8 cellular contexts compared by ENCODE assay signal in genomic region chr3:53161820-53162671, GRCh38. TPM values are rescaled to one million over a fixed set of nuclear protein-coding genes. Genes with fewer than 3 reads are reported as not detected.
DNase-seq lines count a peak whose midpoint lies in the region; ATAC-seq and TF ChIP-seq lines count a peak whose summit lies in the region.

No MANE protein-coding gene starts in this region.

- H2AFZ ChIP-seq in trophoblast cell (ENCODE audit: insufficient read depth, low read length, poor library complexity), result no peak overlapping the region

- peaks cover 3% of the 10 kb centered on the region for H3K9me3 ChIP-seq in trophoblast cell (ENCODE audit: insufficient read depth, low read depth, low read length)

- no peak overlapping the region for H3K9ac ChIP-seq in trophoblast cell (ENCODE audit: low read length)

- no peak overlapping the region for H2BK12ac ChIP-seq in trophoblast cell (ENCODE audit: low read length)

- no peaks in the 10 kb centered on the region for H3K9me3 Mint-ChIP-seq in activated T-cell treated with anti-CD3 and anti-CD28 coated beads, Interleukin-2, amount 50 U/mL, for 24 hours

- H3K79me2 ChIP-seq in trophoblast cell (ENCODE audit: control insufficient read depth, insufficient read depth, low read length, poor library complexity), result peaks cover 5% of the 10 kb centered on the region

- H3K27me3 ChIP-seq in trophoblast cell (ENCODE audit: insufficient read depth, low read length), result peaks cover 3% of the 10 kb centered on the region

- no peak overlapping the region for H3K23ac ChIP-seq in trophoblast cell (ENCODE audit: low read length)

- TF ChIP-seq CTCF in fibroblast of villous mesenchyme (IDR thresholded peaks at IDR 0.05; ENCODE audit: insufficient read depth, low read depth, low read length), result no peak

- H3K4me3 Mint-ChIP-seq in activated T-cell treated with anti-CD3 and anti-CD28 coated beads, Interleukin-2, amount 50 U/mL, for 24 hours, result peak overlapping the region; percentile 87

- H3K4me3 ChIP-seq in fibroblast of villous mesenchyme (ENCODE audit: low read depth, low read length) (peak overlapping the region; percentile 89), trophoblast cell (ENCODE audit: low read depth, low read length) (peak overlapping the region; percentile 73)

- peaks cover 26% of the 10 kb centered on the region for H3K4me1 Mint-ChIP-seq in activated T-cell treated with anti-CD3 and anti-CD28 coated beads, Interleukin-2, amount 50 U/mL, for 24 hours (ENCODE audit: low read depth)

- no peak overlapping the region for H2BK5ac ChIP-seq in trophoblast cell (ENCODE audit: low read depth, low read length, poor library complexity)

- peaks cover 6% of the 10 kb centered on the region for H3K79me1 ChIP-seq in trophoblast cell (ENCODE audit: low read length)

- H3K36me3 Mint-ChIP-seq in activated T-cell treated with anti-CD3 and anti-CD28 coated beads, Interleukin-2, amount 50 U/mL, for 24 hours (ENCODE audit: low read depth), result no peaks in the 10 kb centered on the region

- H3K4me1 ChIP-seq in trophoblast cell (ENCODE audit: control insufficient read depth in 1 of 2, insufficient read depth in 2 of 2, low read length in 2 of 2), result peaks cover 4 to 15% of the 10 kb centered on the region in 2 experiments

- peak overlapping the region; percentile 64 for H3K18ac ChIP-seq in trophoblast cell (ENCODE audit: low read length)

- H3K4me2 ChIP-seq in trophoblast cell (ENCODE audit: low read length), result peak overlapping the region; percentile 91

- peak overlapping the region; percentile 87 for H3K27ac Mint-ChIP-seq in activated T-cell treated with anti-CD3 and anti-CD28 coated beads, Interleukin-2, amount 50 U/mL, for 24 hours

- no peaks in the 10 kb centered on the region for H3K36me3 ChIP-seq in trophoblast cell (ENCODE audit: control insufficient read depth in 1 of 2, insufficient read depth in 2 of 2, low read length in 2 of 2)

- H4K91ac ChIP-seq in trophoblast cell (ENCODE audit: low read depth, low read length), result no peak overlapping the region

- H3K14ac ChIP-seq in trophoblast cell (ENCODE audit: low read length), result no peak overlapping the region

- H3K27me3 Mint-ChIP-seq in activated T-cell treated with anti-CD3 and anti-CD28 coated beads, Interleukin-2, amount 50 U/mL, for 24 hours, result peaks cover 22% of the 10 kb centered on the region

- no peak overlapping the region for H3K4ac ChIP-seq in trophoblast cell (ENCODE audit: low read depth, low read length)

- no CpG with 5 or more reads among the region's 49 CpGs for WGBS in trophoblast cell (ENCODE audit: extremely low coverage, insufficient coverage, insufficient read length)

- H4K8ac ChIP-seq in trophoblast cell (ENCODE audit: low read depth, low read length), result no peak overlapping the region

- H2AK5ac ChIP-seq in trophoblast cell (ENCODE audit: low read length), result no peak overlapping the region

- H3K27ac ChIP-seq in trophoblast cell (ENCODE audit: low read depth, low read length), result no peak overlapping the region

- H2BK120ac ChIP-seq in trophoblast cell (ENCODE audit: insufficient read depth, low read length, poor library complexity), result no peak overlapping the region

- no peak for ATAC-seq in GM21423 (IDR thresholded peaks at IDR 0.05; ENCODE audit: unreplicated experiment)

- peak; percentile 56 for DNase-seq in NCI-H82 (lab: John Stamatoyannopoulos, UW)
- no peak for DNase-seq in NCI-H82 treated with DMSO at 0.1 percent for 48 hours (lab: John Stamatoyannopoulos, UW; ENCODE audit: unreplicated experiment)
- peak; percentile 3 for DNase-seq in NCI-H2171 (lab: John Stamatoyannopoulos, UW)
- DNase-seq in activated T-cell treated with anti-CD3 and anti-CD28 coated beads, Interleukin-2, amount 50 U/mL, for 24 hours, result peak; percentile 67
- DNase-seq in fibroblast of villous mesenchyme (ENCODE audit: low read depth), result peak; percentile 24
- peak in 1 of 2 donors; percentile 33 for DNase-seq in trophoblast cell
- no peak for DNase-seq in LoVo (ENCODE audit: low spot score)

- no peak overlapping the region for H4K12ac ChIP-seq in trophoblast cell (ENCODE audit: low read depth, low read length)

RNA-seq across cellular contexts. Expression of gene PRKCD, which starts 1.0 kb away (rescaled TPM):
- total RNA-seq in fibroblast of villous mesenchyme, result 1.7 and 2.6 TPM in 2 replicates
- 10.6 and 11.2 TPM in 2 replicates for polyA plus RNA-seq in trophoblast cell (2013)

RNA-seq across cellular contexts. Expression of gene RFT1, which starts 31.8 kb away (rescaled TPM):
- total RNA-seq in fibroblast of villous mesenchyme, result 9.0 and 13.4 TPM in 2 replicates
- polyA plus RNA-seq in trophoblast cell (2013), result 10.1 and 10.5 TPM in 2 replicates

Comparison
In these comparisons a context has a peak if more than half of its experiments do, and no peak if none do; other contexts are left out.
1. DNase-seq: peak in NCI-H82 (single experiment), NCI-H2171 (single experiment), activated T-cell treated with anti-CD3 and anti-CD28 coated beads, Interleukin-2, amount 50 U/mL, for 24 hours (single experiment) and fibroblast of villous mesenchyme (single experiment); none in NCI-H82 treated with DMSO at 0.1 percent for 48 hours (single experiment) and LoVo (single experiment).